In the genomic region with DNA sequence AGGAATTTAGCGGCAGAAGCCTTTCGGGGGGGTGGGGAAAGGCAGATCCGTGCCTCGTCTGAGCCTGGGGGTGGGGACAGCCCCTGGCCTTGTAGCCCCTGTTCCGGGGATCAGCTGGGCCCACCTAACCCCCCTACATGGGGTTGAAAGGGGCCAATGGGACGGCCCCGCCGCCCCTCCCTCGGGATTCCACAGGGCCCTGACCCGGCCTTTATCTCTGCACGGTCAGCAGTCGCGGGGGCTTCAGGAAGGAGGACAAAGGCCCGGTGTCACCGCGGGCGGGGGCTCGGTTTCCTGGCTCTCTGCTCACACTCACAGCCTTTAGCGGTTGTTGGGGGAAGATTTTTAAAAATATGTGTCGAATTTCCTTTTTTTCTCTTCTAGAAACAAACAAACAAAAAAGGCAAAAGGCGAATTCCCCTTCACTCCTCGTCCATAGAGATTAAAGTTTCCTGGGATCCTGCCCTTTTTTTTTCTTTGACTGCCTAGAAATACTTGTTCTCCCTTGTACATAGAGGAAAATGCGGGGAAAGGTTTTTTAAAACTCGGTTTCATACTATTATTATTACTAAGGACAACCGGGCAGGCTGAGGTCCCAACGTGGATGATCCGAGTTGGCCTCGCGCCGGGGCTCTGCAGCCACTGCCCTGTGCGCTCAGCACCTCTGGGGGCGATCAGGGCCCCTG, we compare ENCODE assay signal across 16 cellular contexts. TPM values are rescaled to one million over a fixed set of nuclear protein-coding genes. Genes with fewer than 3 reads are reported as not detected.
DNase-seq lines count a peak whose midpoint lies in the region; ATAC-seq and TF ChIP-seq lines count a peak whose summit lies in the region.
"Had no signal": no experiment of that assay in that cellular context is flagged by ENCODE, and none has a peak within 500 bp of the region (broad histone marks: within the 10 kb centered on the region; RNA-seq: fewer than 3 reads in every experiment).

No MANE protein-coding gene starts in this region.

- no peaks in the 10 kb centered on the region for H3K36me3 ChIP-seq in CD4-positive, alpha-beta memory T cell (ENCODE audit: insufficient read depth, low read length)
- H3K36me3 ChIP-seq in HUES64 (ENCODE audit: insufficient read depth, low read length), result no peaks in the 10 kb centered on the region
- H3K36me3 ChIP-seq: transverse colon had no signal

- peaks cover 0 to 3% (median 0%) of the 10 kb centered on the region in 8 donors for H3K9me3 Mint-ChIP-seq in CD4-positive, alpha-beta memory T cell
- H3K9me3 Mint-ChIP-seq in endothelial cell (ENCODE audit: unreplicated experiment) (no peaks in the 10 kb centered on the region), neural crest cell (no peaks in the 10 kb centered on the region)
- H3K9me3 Mint-ChIP-seq: activated CD4-positive, alpha-beta T cell treated with anti-CD3 and anti-CD28 coated beads, Interleukin-2, amount 10 ng/mL, durations not matched to agents 7 days and 5 days; activated T-cell treated with anti-CD3 and anti-CD28 coated beads, Interleukin-2, amount 50 U/mL, for 4 hours had no signal

- H3K27me3 ChIP-seq in CD4-positive, alpha-beta memory T cell (ENCODE audit: insufficient read depth, low read length), result peaks cover 76% of the 10 kb centered on the region
- peaks cover 100% of the 10 kb centered on the region for H3K27me3 ChIP-seq in HUES64 (ENCODE audit: insufficient read depth, low read length)

- peak overlapping the region in 6 of 8 donors; percentile 43 to 83 (median 64) for H3K4me3 Mint-ChIP-seq in CD4-positive, alpha-beta memory T cell
- H3K4me3 Mint-ChIP-seq in endothelial cell (ENCODE audit: unreplicated experiment) (peak overlapping the region; percentile 31), neural crest cell (peak overlapping the region; percentile 24)
- H3K4me3 Mint-ChIP-seq: activated CD4-positive, alpha-beta T cell treated with anti-CD3 and anti-CD28 coated beads, Interleukin-2, amount 10 ng/mL, durations not matched to agents 7 days and 5 days had no signal

- no peaks in the 10 kb centered on the region for H3K36me3 Mint-ChIP-seq in CD4-positive, alpha-beta memory T cell
- peaks cover 8% of the 10 kb centered on the region for H3K36me3 Mint-ChIP-seq in endothelial cell (ENCODE audit: low read depth, unreplicated experiment)
- peaks cover 4% of the 10 kb centered on the region for H3K36me3 Mint-ChIP-seq in neural crest cell (ENCODE audit: low read depth)

- CTCF ChIA-PET in CD4-positive, alpha-beta memory T cell (lab: Charles Lee; ENCODE audit: partially characterized antibody), result interaction anchor here (1.1 to 15.1 kb wide), 2 partner anchors 18 to 26 kb away, joined by 3 to 272 read pairs; no protein-coding TSS in a partner anchor

- peaks cover 48% of the 10 kb centered on the region for H3K4me1 ChIP-seq in CD4-positive, alpha-beta memory T cell (ENCODE audit: insufficient read depth, low read length)
- peaks cover 20% of the 10 kb centered on the region for H3K4me1 ChIP-seq in HUES64 (ENCODE audit: insufficient read depth, low read length)

- DNase-seq in CD4-positive, alpha-beta memory T cell, result no peak
- no peak for DNase-seq in endothelial cell (ENCODE audit: low spot score)
- DNase-seq in neural crest cell (ENCODE audit: low read depth, low spot score), result no peak
- no peak for DNase-seq in cerebellum (ENCODE audit: low spot score)
- no peak for DNase-seq in left ventricle myocardium superior
- DNase-seq: activated CD4-positive, alpha-beta T cell treated with anti-CD3 and anti-CD28 coated beads, Interleukin-2, amount 10 ng/mL, durations not matched to agents 7 days and 5 days; activated T-cell treated with anti-CD3 and anti-CD28 coated beads, Interleukin-2, amount 50 U/mL, for 4 hours; amygdala; NCI-H1105; SHP77; T-helper 9 cell; transverse colon had no signal

- TF ChIP-seq CTCF in endothelial cell (IDR thresholded peaks at IDR 0.05; ENCODE audit: unreplicated experiment), result no peak
- TF ChIP-seq CTCF in neural crest cell (conservative IDR thresholded peaks at IDR 0.05), result no peak

- H3K27ac Mint-ChIP-seq in CD4-positive, alpha-beta memory T cell, result peak overlapping the region in 2 of 7 donors; percentile 15 to 59
- H3K27ac Mint-ChIP-seq in endothelial cell (ENCODE audit: unreplicated experiment) (no peak overlapping the region), neural crest cell (ENCODE audit: unreplicated experiment) (no peak overlapping the region)
- H3K27ac Mint-ChIP-seq: activated CD4-positive, alpha-beta T cell treated with anti-CD3 and anti-CD28 coated beads, Interleukin-2, amount 10 ng/mL, durations not matched to agents 7 days and 5 days had no signal

- no peak overlapping the region for H3K9ac ChIP-seq in HUES64 (ENCODE audit: low read depth, low read length)

- H3K4me3 ChIP-seq in CD4-positive, alpha-beta memory T cell (ENCODE audit: low read length in 2 of 2), result no peak overlapping the region
- peak overlapping the region; percentile 33 for H3K4me3 ChIP-seq in HUES64 (ENCODE audit: low read length)
- H3K4me3 ChIP-seq: transverse colon had no signal

- H3K27me3 Mint-ChIP-seq in CD4-positive, alpha-beta memory T cell, result peaks cover 71 to 81% of the 10 kb centered on the region in 2 donors
- H3K27me3 Mint-ChIP-seq in endothelial cell (ENCODE audit: unreplicated experiment), result peaks cover 19% of the 10 kb centered on the region
- peaks cover 100% of the 10 kb centered on the region for H3K27me3 Mint-ChIP-seq in neural crest cell (ENCODE audit: low read depth)

- no peak for ATAC-seq in GM19455 (IDR thresholded peaks at IDR 0.05; ENCODE audit: unreplicated experiment)
- no peak for ATAC-seq in GM21737 (IDR thresholded peaks at IDR 0.05; ENCODE audit: unreplicated experiment)
- no peak for ATAC-seq in left ventricle myocardium superior
- ATAC-seq: esophagus mucosa had no signal

- intact Hi-C loops in CD4-positive, alpha-beta memory T cell (cut with micrococcal nuclease), result loop anchor here (5.0 kb wide), 1 partner anchor 403 kb away; the partner anchor contains the start of gene MRPS22
- intact Hi-C loops in left ventricle myocardium superior (cut with micrococcal nuclease), result no loop called here

- WGBS in HUES64, result 2% methylated on average over 30 of the region's 32 CpGs

- peaks cover 17 to 52% (median 33%) of the 10 kb centered on the region in 4 donors for H3K4me1 Mint-ChIP-seq in CD4-positive, alpha-beta memory T cell
- H3K4me1 Mint-ChIP-seq in endothelial cell (ENCODE audit: unreplicated experiment) (peaks cover 47% of the 10 kb centered on the region), neural crest cell (peaks cover 29% of the 10 kb centered on the region)

- H3K27ac ChIP-seq in CD4-positive, alpha-beta memory T cell (ENCODE audit: low read depth, low read length), result no peak overlapping the region
- no peak overlapping the region for H3K27ac ChIP-seq in HUES64 (ENCODE audit: low read depth, low read length)
- H3K27ac ChIP-seq: transverse colon had no signal

- H3K9me3 ChIP-seq in CD4-positive, alpha-beta memory T cell (ENCODE audit: control insufficient read depth in 1 of 2, low read length in 2 of 2), result no peaks in the 10 kb centered on the region
- H3K9me3 ChIP-seq in HUES64 (ENCODE audit: insufficient read depth, low read depth, low read length), result no peaks in the 10 kb centered on the region
- H3K9me3 ChIP-seq: transverse colon had no signal

- POLR2A ChIA-PET in CD4-positive, alpha-beta memory T cell (lab: Charles Lee; ENCODE audit: partially characterized antibody), result no interaction called here

RNA-seq across cellular contexts. Expression of gene FOXL2, which starts 7.9 kb away (rescaled TPM):
- not detected for total RNA-seq in CD4-positive, alpha-beta memory T cell
- not detected for polyA plus RNA-seq in CD4-positive, alpha-beta memory T cell
- polyA plus RNA-seq in HUES64 (2013, experiment 1 of 2), result 0.55 TPM
- 0.89 TPM for polyA plus RNA-seq in HUES64 (2013, experiment 2 of 2)
- total RNA-seq in endothelial cell (ENCODE audit: unreplicated experiment) (6.8 TPM), neural crest cell (0.09 TPM in 2 replicates), cerebellum (0.45 TPM), left ventricle myocardium superior (not detected)
- total RNA-seq: activated CD4-positive, alpha-beta T cell treated with anti-CD3 and anti-CD28 coated beads, Interleukin-2, amount 10 ng/mL, durations not matched to agents 7 days and 5 days; esophagus mucosa; transverse colon had no signal

RNA-seq across cellular contexts. Expression of gene FOXL2NB, which starts 8.0 kb away (rescaled TPM):
- not detected for total RNA-seq in CD4-positive, alpha-beta memory T cell
- under 1 TPM in 1 of 2 donors, not detected in 1; 0.04 TPM for polyA plus RNA-seq in CD4-positive, alpha-beta memory T cell
- 0.70 TPM for polyA plus RNA-seq in HUES64 (2013, experiment 1 of 2)
- polyA plus RNA-seq in HUES64 (2013, experiment 2 of 2), result 0.70 TPM
- total RNA-seq in endothelial cell (ENCODE audit: unreplicated experiment), result 13.2 TPM
- total RNA-seq in neural crest cell, result not detected in 2 replicates
- 1.9 TPM for total RNA-seq in cerebellum
- not detected for total RNA-seq in left ventricle myocardium superior
- total RNA-seq: activated CD4-positive, alpha-beta T cell treated with anti-CD3 and anti-CD28 coated beads, Interleukin-2, amount 10 ng/mL, durations not matched to agents 7 days and 5 days; activated T-cell treated with anti-CD3 and anti-CD28 coated beads, Interleukin-2, amount 50 U/mL, for 4 hours; esophagus mucosa; transverse colon had no signal
